8 cellular contexts compared by ENCODE assay signal in genomic region chr9:133356391-133357091, GRCh38. TPM values are rescaled to one million over a fixed set of nuclear protein-coding genes. Genes with fewer than 3 reads are reported as not detected.
DNase-seq lines count a peak whose midpoint lies in the region; ATAC-seq and TF ChIP-seq lines count a peak whose summit lies in the region.

TSS of gene SURF1 (minus strand) at chr9:133356487. CDS start at chr9:133356453, 34 bp downstream.
TSS of gene SURF2 (plus strand) at chr9:133356550. CDS start at chr9:133356593, 43 bp downstream.

- H3K9me3 Mint-ChIP-seq in CD14-positive monocyte (peaks cover 0 to 2% (median 0%) of the 10 kb centered on the region in 7 donors), nephron progenitor cell (no peaks in the 10 kb centered on the region)
- H3K9me3 Mint-ChIP-seq in activated T-helper 2 cell treated with anti-CD3 and anti-CD28 coated beads, Interferon-gamma antibody, Interleukin-2, Interleukin-4, amounts not matched to agents 10 μg/mL and 5 μg/mL and 100 μg/mL, durations not matched to agents 14 hours and 24 hours and 36 hours = no peaks in the 10 kb centered on the region

- DNase-seq in CD14-positive monocyte (ENCODE audit: low spot score) = peak; percentile 81
- DNase-seq in RWPE1 (ENCODE audit: low spot score) = peak; percentile 94
- peak; percentile 88 for DNase-seq in activated T-helper 2 cell treated with anti-CD3 and anti-CD28 coated beads, Interferon-gamma antibody, Interleukin-2, Interleukin-4, amounts not matched to agents 10 μg/mL and 5 μg/mL and 100 μg/mL, durations not matched to agents 14 hours and 24 hours and 36 hours (ENCODE audit: low spot score)
- peak; percentile 72 for DNase-seq in fibroblast of pulmonary artery (ENCODE audit: low read depth)
- peak; percentile 94 for DNase-seq in nephron progenitor cell
- peak; percentile 94 for DNase-seq in stimulated activated naive CD8-positive, alpha-beta T cell treated with anti-CD3 and anti-CD28 coated beads, Interleukin-15, Interleukin-2, amounts not matched to agents 100 U/mL and 50 U/mL, for 24 hours

- peak within 1 kb of the TSS; percentile 62 for H3K27ac ChIP-seq in HUES64 (ENCODE audit: low read depth, low read length)
- peak within 1 kb of the TSS; percentile 75 for H3K27ac ChIP-seq in RWPE1

- TF ChIP-seq CTCF in CD14-positive monocyte (IDR thresholded peaks at IDR 0.05) = no peak
- peak; percentile 28 for TF ChIP-seq CTCF in RWPE1 (conservative IDR thresholded peaks at IDR 0.05; ENCODE audit: low read depth)
- TF ChIP-seq CTCF in fibroblast of pulmonary artery (IDR thresholded peaks at IDR 0.05; ENCODE audit: low read length, missing control alignments) = no peak
- TF ChIP-seq CTCF in nephron progenitor cell (IDR thresholded peaks at IDR 0.05) = no peak

- intact Hi-C loops in CD14-positive monocyte (cut with micrococcal nuclease) = loop anchor here in 1 of 2 donors (2.0 kb wide), 1 partner anchor 18 kb away; no protein-coding TSS in a partner anchor
- intact Hi-C loops in activated T-helper 2 cell treated with anti-CD3 and anti-CD28 coated beads, Interferon-gamma antibody, Interleukin-2, Interleukin-4, amounts not matched to agents 10 μg/mL and 5 μg/mL and 100 μg/mL, durations not matched to agents 14 hours and 24 hours and 36 hours (cut with micrococcal nuclease) = loop anchor here (1.0 to 5.0 kb wide), 4 partner anchors 8 to 131 kb away; partner anchors contain the start of genes MED22, RPL7A and SURF6

- H3K27me3 Mint-ChIP-seq in CD14-positive monocyte (ENCODE audit: low read depth in 3 of 3) = peaks cover 0 to 2% (median 2%) of the 10 kb centered on the region in 3 donors
- no peaks in the 10 kb centered on the region for H3K27me3 Mint-ChIP-seq in activated T-helper 2 cell treated with anti-CD3 and anti-CD28 coated beads, Interferon-gamma antibody, Interleukin-2, Interleukin-4, amounts not matched to agents 10 μg/mL and 5 μg/mL and 100 μg/mL, durations not matched to agents 14 hours and 24 hours and 36 hours (ENCODE audit: low read depth)
- H3K27me3 Mint-ChIP-seq in nephron progenitor cell (ENCODE audit: low read depth, poor library complexity) = no peaks in the 10 kb centered on the region

- H3K9ac ChIP-seq in HUES64 (ENCODE audit: low read depth, low read length) = peak within 1 kb of the TSS; percentile 95

- H3K36me3 ChIP-seq in HUES64 (ENCODE audit: insufficient read depth, low read length) = peaks cover 58% of the 10 kb centered on the region

- H3K27ac Mint-ChIP-seq in CD14-positive monocyte (peak within 1 kb of the TSS; percentile 33 to 91 (median 86)), nephron progenitor cell (no peak within 1 kb of the TSS)
- peak within 1 kb of the TSS; percentile 74 for H3K27ac Mint-ChIP-seq in activated T-helper 2 cell treated with anti-CD3 and anti-CD28 coated beads, Interferon-gamma antibody, Interleukin-2, Interleukin-4, amounts not matched to agents 10 μg/mL and 5 μg/mL and 100 μg/mL, durations not matched to agents 14 hours and 24 hours and 36 hours

- ATAC-seq in GM19395 (IDR thresholded peaks at IDR 0.05; ENCODE audit: unreplicated experiment) = peak; percentile 47
- peak; percentile 75 for ATAC-seq in stimulated activated naive CD8-positive, alpha-beta T cell treated with anti-CD3 and anti-CD28 coated beads, Interleukin-15, Interleukin-2, amounts not matched to agents 100 U/mL and 50 U/mL, for 24 hours

- POLR2A ChIA-PET in RWPE1 (lab: Yijun Ruan, JAX; ENCODE audit: low non-redundant PET) = interaction anchor here (0.7 to 1.5 kb wide), 3 partner anchors 9 to 667 kb away, joined by 3 to 9 read pairs (median 4); partner anchors contain the start of genes MED22 and RPL7A

- peak within 1 kb of the TSS; percentile 97 for H3K4me3 ChIP-seq in HUES64 (ENCODE audit: low read length)
- H3K4me3 ChIP-seq in fibroblast of pulmonary artery (replicated peaks; ENCODE audit: low read depth, low read length) = peak within 1 kb of the TSS; percentile 83

- WGBS in HUES64 = under 1% methylated on average over 78 of the region's 78 CpGs

- peak within 1 kb of the TSS; percentile 83 to 89 for H3K4me3 Mint-ChIP-seq in CD14-positive monocyte
- H3K4me3 Mint-ChIP-seq in activated T-helper 2 cell treated with anti-CD3 and anti-CD28 coated beads, Interferon-gamma antibody, Interleukin-2, Interleukin-4, amounts not matched to agents 10 μg/mL and 5 μg/mL and 100 μg/mL, durations not matched to agents 14 hours and 24 hours and 36 hours (ENCODE audit: low read depth) = peak within 1 kb of the TSS; percentile 88
- peak within 1 kb of the TSS; percentile 91 for H3K4me3 Mint-ChIP-seq in nephron progenitor cell

- CTCF ChIA-PET in RWPE1 (lab: Yijun Ruan, JAX) = interaction anchor here (0.6 to 2.2 kb wide), 5 partner anchors 10 to 334 kb away, joined by 3 to 11 read pairs (median 4); no protein-coding TSS in a partner anchor

- no peaks in the 10 kb centered on the region for H3K9me3 ChIP-seq in HUES64 (ENCODE audit: insufficient read depth, low read depth, low read length)

- H3K36me3 Mint-ChIP-seq in CD14-positive monocyte (peaks cover 41 to 55% of the 10 kb centered on the region in 2 donors), nephron progenitor cell (ENCODE audit: low read depth) (peaks cover 28% of the 10 kb centered on the region)
- H3K36me3 Mint-ChIP-seq in activated T-helper 2 cell treated with anti-CD3 and anti-CD28 coated beads, Interferon-gamma antibody, Interleukin-2, Interleukin-4, amounts not matched to agents 10 μg/mL and 5 μg/mL and 100 μg/mL, durations not matched to agents 14 hours and 24 hours and 36 hours (ENCODE audit: low read depth) = peaks cover 48% of the 10 kb centered on the region

- H3K4me1 Mint-ChIP-seq in CD14-positive monocyte (peaks cover 42% of the 10 kb centered on the region), nephron progenitor cell (peaks cover 21% of the 10 kb centered on the region)
- H3K4me1 Mint-ChIP-seq in activated T-helper 2 cell treated with anti-CD3 and anti-CD28 coated beads, Interferon-gamma antibody, Interleukin-2, Interleukin-4, amounts not matched to agents 10 μg/mL and 5 μg/mL and 100 μg/mL, durations not matched to agents 14 hours and 24 hours and 36 hours (ENCODE audit: low read depth) = peaks cover 41% of the 10 kb centered on the region

- no peaks in the 10 kb centered on the region for H3K27me3 ChIP-seq in HUES64 (ENCODE audit: insufficient read depth, low read length)

- peaks cover 7% of the 10 kb centered on the region for H3K4me1 ChIP-seq in HUES64 (ENCODE audit: insufficient read depth, low read length)

RNA-seq across cellular contexts. Expression of gene SURF1, which starts in this region (rescaled TPM):
- 100 to 1,000 TPM in 1 of 2 donors, 10 to 100 TPM in 1; 98.4 to 140 TPM for polyA plus RNA-seq in CD14-positive monocyte
- 28.1 TPM for polyA plus RNA-seq in HUES64 (2013, experiment 1 of 2)
- polyA plus RNA-seq in HUES64 (2013, experiment 2 of 2) = 33.2 TPM
- 32.4 and 33.0 TPM in 2 replicates for total RNA-seq in activated T-helper 2 cell treated with anti-CD3 and anti-CD28 coated beads, Interferon-gamma antibody, Interleukin-2, Interleukin-4, amounts not matched to agents 10 μg/mL and 5 μg/mL and 100 μg/mL, durations not matched to agents 14 hours and 24 hours and 36 hours

RNA-seq across cellular contexts. Expression of gene SURF2, which starts in this region (rescaled TPM):
- 10 to 100 TPM; 17.5 to 24.7 TPM for polyA plus RNA-seq in CD14-positive monocyte
- 45.2 TPM for polyA plus RNA-seq in HUES64 (2013, experiment 1 of 2)
- 34.4 TPM for polyA plus RNA-seq in HUES64 (2013, experiment 2 of 2)
- 16.9 and 22.1 TPM in 2 replicates for total RNA-seq in activated T-helper 2 cell treated with anti-CD3 and anti-CD28 coated beads, Interferon-gamma antibody, Interleukin-2, Interleukin-4, amounts not matched to agents 10 μg/mL and 5 μg/mL and 100 μg/mL, durations not matched to agents 14 hours and 24 hours and 36 hours

Comparison
In these comparisons a context has a peak if more than half of its experiments do, and no peak if none do; other contexts are left out.
1. Peak in every context shown above with its lines: DNase-seq, ATAC-seq, H3K4me3 ChIP-seq and H3K27ac ChIP-seq.